Comparison of ENCODE assay signal across 18 cellular contexts in genomic region chr1:229581485-229581884, GRCh38. TPM values are rescaled to one million over a fixed set of nuclear protein-coding genes. Genes with fewer than 3 reads are reported as not detected.
DNase-seq lines count a peak whose midpoint lies in the region; ATAC-seq and TF ChIP-seq lines count a peak whose summit lies in the region.
"Had no signal": no experiment of that assay in that cellular context is flagged by ENCODE, and none has a peak within 500 bp of the region (broad histone marks: within the 10 kb centered on the region; RNA-seq: fewer than 3 reads in every experiment).

No MANE protein-coding gene starts in this region.

- H3K23ac ChIP-seq in IMR-90 (ENCODE audit: low read depth, low read length), result no peak overlapping the region

- no peak overlapping the region for H2BK5ac ChIP-seq in IMR-90 (ENCODE audit: low read depth, low read length, poor library complexity, severe bottlenecking)

- no peaks in the 10 kb centered on the region for H3K36me3 Mint-ChIP-seq in dendritic cell treated with granulocyte-macrophage colony-stimulating factor and Interleukin-4, amounts not matched to agents 40 ng/mL and 50 ng/mL, for 4 days (ENCODE audit: low read depth)
- H3K36me3 Mint-ChIP-seq: CD4-positive, CD25-positive, alpha-beta regulatory T cell; CD8-positive, alpha-beta memory T cell had no signal

- no peak overlapping the region for H2AFZ ChIP-seq in IMR-90 (replicated peaks; ENCODE audit: low read length, poor library complexity)
- H2AFZ ChIP-seq: GM23248 had no signal

- no peak overlapping the region for H2AK5ac ChIP-seq in IMR-90 (ENCODE audit: low read depth, low read length)

- ATAC-seq in IMR-90 (ENCODE audit: low read depth), result no peak
- no peak for ATAC-seq in sciatic nerve
- ATAC-seq: GM12878 had no signal

- H2BK15ac ChIP-seq in IMR-90 (ENCODE audit: low read depth, low read length), result no peak overlapping the region

- H3K27ac ChIP-seq in IMR-90 (ENCODE audit: insufficient read depth, low read length) (no peak overlapping the region), ascending aorta (peak overlapping the region; percentile 64 to 68), tibial artery (peak overlapping the region; percentile 71)
- H3K27ac ChIP-seq: GM23248 had no signal

- no peaks in the 10 kb centered on the region for H3K79me1 ChIP-seq in IMR-90 (ENCODE audit: low read depth in 1 of 2, low read length in 2 of 2)

- no peaks in the 10 kb centered on the region for H3K27me3 ChIP-seq in IMR-90 (ENCODE audit: control insufficient read depth, insufficient read depth, low read length)
- no peaks in the 10 kb centered on the region for H3K27me3 ChIP-seq in ascending aorta
- H3K27me3 ChIP-seq in tibial artery, result no peaks in the 10 kb centered on the region
- H3K27me3 ChIP-seq: BE2C had no signal

- H3K4me3 ChIP-seq in IMR-90 (ENCODE audit: insufficient read depth, low read depth, low read length) (no peak overlapping the region), ascending aorta (no peak overlapping the region), tibial artery (no peak overlapping the region)
- H3K4me3 ChIP-seq: GM12878, GM23248, HAP-1 had no signal

- no peak overlapping the region for H3K4me3 Mint-ChIP-seq in dendritic cell treated with granulocyte-macrophage colony-stimulating factor and Interleukin-4, amounts not matched to agents 40 ng/mL and 50 ng/mL, for 4 days
- H3K4me3 Mint-ChIP-seq: CD4-positive, CD25-positive, alpha-beta regulatory T cell; CD8-positive, alpha-beta memory T cell had no signal

- no peak overlapping the region for H4K5ac ChIP-seq in IMR-90 (ENCODE audit: low read depth, low read length)

- H3K4me1 Mint-ChIP-seq in dendritic cell treated with granulocyte-macrophage colony-stimulating factor and Interleukin-4, amounts not matched to agents 40 ng/mL and 50 ng/mL, for 4 days (ENCODE audit: low read depth), result peaks cover 30% of the 10 kb centered on the region
- H3K4me1 Mint-ChIP-seq: CD4-positive, CD25-positive, alpha-beta regulatory T cell; CD8-positive, alpha-beta memory T cell had no signal

- no peak overlapping the region for H3K4me2 ChIP-seq in IMR-90 (ENCODE audit: low read depth, low read length)

- CTCF ChIA-PET in IMR-90 (lab: Yijun Ruan, JAX), result interaction anchor here (1.6 kb wide), 1 partner anchor 11 kb away, joined by 3 read pairs; no protein-coding TSS in a partner anchor

- H3K27ac Mint-ChIP-seq in dendritic cell treated with granulocyte-macrophage colony-stimulating factor and Interleukin-4, amounts not matched to agents 40 ng/mL and 50 ng/mL, for 4 days, result peak overlapping the region; percentile 25
- H3K27ac Mint-ChIP-seq: CD8-positive, alpha-beta memory T cell had no signal

- no peak overlapping the region for H4K91ac ChIP-seq in IMR-90 (ENCODE audit: insufficient read depth, low read depth, low read length)

- H3K9me3 ChIP-seq in IMR-90 (ENCODE audit: control insufficient read depth, insufficient read depth, low read length) (no peaks in the 10 kb centered on the region), ascending aorta (no peaks in the 10 kb centered on the region), tibial artery (no peaks in the 10 kb centered on the region)
- H3K9me3 ChIP-seq: BE2C, HAP-1 had no signal

- WGBS in IMR-90 (ENCODE audit: extremely low coverage in 2 of 2, insufficient read length in 1 of 2), 2 experiments, result no CpG with 5 or more reads among the region's 3 CpGs

- no peak overlapping the region for H4K8ac ChIP-seq in IMR-90 (ENCODE audit: low read depth in 2 of 2, low read length in 2 of 2)

- peaks cover 7% of the 10 kb centered on the region; the same call in 1 of the 2 replicates for H3K9me1 ChIP-seq in IMR-90 (ENCODE audit: insufficient read depth, low read length)

- TF ChIP-seq CTCF in IMR-90 (conservative IDR thresholded peaks at IDR 0.05; ENCODE audit: low read depth, low read length), result no peak
- no peak for TF ChIP-seq CTCF in ascending aorta (IDR thresholded peaks at IDR 0.05)
- no peak for TF ChIP-seq CTCF in tibial artery (IDR thresholded peaks at IDR 0.05)

- H3K56ac ChIP-seq in IMR-90 (ENCODE audit: extremely low read depth, insufficient read depth, low read length), result no peak overlapping the region

- no TSS peak for BruUV-seq in IMR-90 (replicated peaks; lab: Mats Ljungman, UMichigan)

- intact Hi-C loops in IMR-90 (cut with micrococcal nuclease) (no loop called here), ascending aorta (cut with DNase I) (no loop called here), tibial artery (cut with DNase I; ENCODE audit: low total_unique reads) (no loop called here), sciatic nerve (cut with DNase I) (no loop called here)
- intact Hi-C loops in dendritic cell treated with granulocyte-macrophage colony-stimulating factor and Interleukin-4, amounts not matched to agents 40 ng/mL and 50 ng/mL, for 4 days (cut with micrococcal nuclease), result no loop called here

- H4K20me1 ChIP-seq in IMR-90 (ENCODE audit: insufficient read depth, low read length), result no peaks in the 10 kb centered on the region

- no peak overlapping the region for H2AK9ac ChIP-seq in IMR-90 (replicated peaks; ENCODE audit: low read depth, low read length, poor library complexity)

- in situ Hi-C loops in IMR-90 (cut with MboI; ENCODE audit: low sequenced_read_pairs), result no loop called here

- peaks cover 2% of the 10 kb centered on the region; the same call in 1 of the 2 replicates for H3K4me1 ChIP-seq in IMR-90 (ENCODE audit: control insufficient read depth, insufficient read depth, low read length)
- H3K4me1 ChIP-seq in ascending aorta, result peaks cover 0 to 20% of the 10 kb centered on the region in 2 donors
- peaks cover 0 to 39% (median 22%) of the 10 kb centered on the region in 4 donors for H3K4me1 ChIP-seq in tibial artery

- no peak for TF ChIP-seq RAD21 in IMR-90 (IDR thresholded peaks at IDR 0.05; ENCODE audit: low read length)

- H3K36me3 ChIP-seq in IMR-90 (ENCODE audit: control insufficient read depth, insufficient read depth, low read length) (no peaks in the 10 kb centered on the region), ascending aorta (no peaks in the 10 kb centered on the region), tibial artery (no peaks in the 10 kb centered on the region)
- H3K36me3 ChIP-seq: BE2C, HAP-1 had no signal

- POLR2A ChIA-PET in IMR-90 (lab: Charles Lee; ENCODE audit: unreplicated experiment), result no interaction called here

- H3K4ac ChIP-seq in IMR-90 (ENCODE audit: low read depth, low read length), result no peak overlapping the region

- TF ChIP-seq POLR2A in IMR-90 (IDR thresholded peaks at IDR 0.05; ENCODE audit: low read depth, low read length), result no peak

- H3K9ac ChIP-seq in IMR-90 (ENCODE audit: low read depth, low read length), result no peak overlapping the region
- H3K9ac ChIP-seq: GM23248 had no signal

- no peak overlapping the region for H3K14ac ChIP-seq in IMR-90 (replicated peaks; ENCODE audit: low read depth, low read length)

- H3K27me3 Mint-ChIP-seq in dendritic cell treated with granulocyte-macrophage colony-stimulating factor and Interleukin-4, amounts not matched to agents 40 ng/mL and 50 ng/mL, for 4 days, result peaks cover 3% of the 10 kb centered on the region

- no peak overlapping the region for H2BK20ac ChIP-seq in IMR-90 (ENCODE audit: low read depth, low read length)

- H3K18ac ChIP-seq in IMR-90 (ENCODE audit: low read depth, low read length), result no peak overlapping the region

- no peaks in the 10 kb centered on the region for H3K9me3 Mint-ChIP-seq in dendritic cell treated with granulocyte-macrophage colony-stimulating factor and Interleukin-4, amounts not matched to agents 40 ng/mL and 50 ng/mL, for 4 days

- dilution Hi-C loops in IMR-90 (cut with HindIII; ENCODE audit: low sequenced_read_pairs, unreplicated experiment), result no loop called here

- H2BK120ac ChIP-seq in IMR-90 (ENCODE audit: low read depth, low read length), result no peak overlapping the region

- DNase-seq in IMR-90 (no peak), ascending aorta (ENCODE audit: low spot score in 2 of 2) (no peak), tibial artery (no peak), kidney glomerular epithelial cell (lab: John Stamatoyannopoulos, UW) (no peak), sciatic nerve (ENCODE audit: low spot score) (no peak), NCI-H1417 (lab: John Stamatoyannopoulos, UW) (no peak)
- DNase-seq: ACHN; BE2C; CD4-positive, CD25-positive, alpha-beta regulatory T cell; CD8-positive, alpha-beta memory T cell; DMS 273 treated with DMSO at 0.1 percent for 48 hours; DMS53; DND-41; EL had no signal

TF ChIP-seq in IMR-90, 13 proteins besides CTCF, POLR2A, EP300 and RAD21:
- TF ChIP-seq MAZ (IDR thresholded peaks at IDR 0.05; ENCODE audit: borderline replicate concordance, low read depth, low read length) (no peak), RCOR1 (IDR thresholded peaks at IDR 0.05; ENCODE audit: insufficient replicate concordance, low read length) (no peak), BHLHE40 (IDR thresholded peaks at IDR 0.05; ENCODE audit: low read depth, low read length) (no peak), NFE2L2 (IDR thresholded peaks at IDR 0.05; ENCODE audit: low read depth, low read length) (no peak), CHD1 (IDR thresholded peaks at IDR 0.05; ENCODE audit: low read depth, low read length) (no peak), MAFK (IDR thresholded peaks at IDR 0.05; ENCODE audit: low read depth, low read length) (0 out of 2 replicates have a peak, but pooled peaks have one; percentile 36)
TF ChIP-seq in IMR-90: peak in this region for 1.

RNA-seq across cellular contexts. Expression of gene ABCB10, which starts 23.0 kb away (rescaled TPM):
- total RNA-seq in IMR-90 (2012; rRNA removed) (10.9 and 13.3 TPM in 2 replicates), ascending aorta (25.2 TPM), sciatic nerve (16.1 TPM)
- 5.9 and 6.5 TPM in 2 replicates for polyA plus RNA-seq in IMR-90 (2012; rRNA removed)
- polyA plus RNA-seq in IMR-90 (2012; cell fraction: cytosol; rRNA removed), result 2.0 and 2.4 TPM in 2 replicates
- 2.4 and 5.4 TPM in 2 replicates for polyA plus RNA-seq in IMR-90 (2012; cell fraction: nucleus; rRNA removed; ENCODE audit: low replicate concordance)

RNA-seq across cellular contexts. Expression of gene TAF5L, which starts 44.4 kb away (rescaled TPM):
- total RNA-seq in IMR-90 (2012; rRNA removed) (15.8 and 17.9 TPM in 2 replicates), ascending aorta (21.7 TPM), sciatic nerve (15.2 TPM)
- polyA plus RNA-seq in IMR-90 (2012; rRNA removed), result 16.8 and 18.6 TPM in 2 replicates
- 11.7 and 13.4 TPM in 2 replicates for polyA plus RNA-seq in IMR-90 (2012; cell fraction: cytosol; rRNA removed)
- 16.8 and 35.7 TPM in 2 replicates for polyA plus RNA-seq in IMR-90 (2012; cell fraction: nucleus; rRNA removed; ENCODE audit: low replicate concordance)

RNA-seq across cellular contexts. Expression of gene URB2, which starts 44.6 kb away (rescaled TPM):
- total RNA-seq in IMR-90 (2012; rRNA removed) (12.8 and 15.4 TPM in 2 replicates), ascending aorta (1.8 TPM), sciatic nerve (8.2 TPM)
- 5.9 and 6.3 TPM in 2 replicates for polyA plus RNA-seq in IMR-90 (2012; rRNA removed)
- polyA plus RNA-seq in IMR-90 (2012; cell fraction: cytosol; rRNA removed), result 3.8 and 4.5 TPM in 2 replicates
- 5.1 and 10.3 TPM in 2 replicates for polyA plus RNA-seq in IMR-90 (2012; cell fraction: nucleus; rRNA removed; ENCODE audit: low replicate concordance)
